2 cellular contexts compared by ENCODE assay signal in the genomic region with DNA sequence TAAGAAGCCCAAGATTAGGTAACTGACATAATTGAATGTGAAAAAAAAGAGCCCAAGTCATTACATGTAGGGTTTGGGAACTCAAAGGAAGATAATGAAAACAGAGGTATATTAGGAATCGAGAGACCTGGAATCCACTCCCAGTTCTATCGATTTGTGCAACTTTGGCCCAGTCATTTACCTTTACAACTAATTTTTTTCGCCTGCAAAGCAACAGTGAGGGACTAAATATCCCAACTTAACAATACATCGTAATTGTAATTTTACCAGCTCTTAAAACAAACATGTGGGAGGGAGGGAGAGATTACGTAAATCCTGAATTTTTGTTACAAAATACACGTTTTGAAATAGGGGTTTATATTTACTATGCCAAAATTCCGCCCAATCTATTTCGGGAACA.
TF ChIP-seq lines count a peak whose summit lies in the region.

No MANE protein-coding gene starts in this region.

TF ChIP-seq in HCT116, 20 proteins besides CTCF, POLR2A, EP300 and RAD21:
- TF ChIP-seq, protein P1, sequence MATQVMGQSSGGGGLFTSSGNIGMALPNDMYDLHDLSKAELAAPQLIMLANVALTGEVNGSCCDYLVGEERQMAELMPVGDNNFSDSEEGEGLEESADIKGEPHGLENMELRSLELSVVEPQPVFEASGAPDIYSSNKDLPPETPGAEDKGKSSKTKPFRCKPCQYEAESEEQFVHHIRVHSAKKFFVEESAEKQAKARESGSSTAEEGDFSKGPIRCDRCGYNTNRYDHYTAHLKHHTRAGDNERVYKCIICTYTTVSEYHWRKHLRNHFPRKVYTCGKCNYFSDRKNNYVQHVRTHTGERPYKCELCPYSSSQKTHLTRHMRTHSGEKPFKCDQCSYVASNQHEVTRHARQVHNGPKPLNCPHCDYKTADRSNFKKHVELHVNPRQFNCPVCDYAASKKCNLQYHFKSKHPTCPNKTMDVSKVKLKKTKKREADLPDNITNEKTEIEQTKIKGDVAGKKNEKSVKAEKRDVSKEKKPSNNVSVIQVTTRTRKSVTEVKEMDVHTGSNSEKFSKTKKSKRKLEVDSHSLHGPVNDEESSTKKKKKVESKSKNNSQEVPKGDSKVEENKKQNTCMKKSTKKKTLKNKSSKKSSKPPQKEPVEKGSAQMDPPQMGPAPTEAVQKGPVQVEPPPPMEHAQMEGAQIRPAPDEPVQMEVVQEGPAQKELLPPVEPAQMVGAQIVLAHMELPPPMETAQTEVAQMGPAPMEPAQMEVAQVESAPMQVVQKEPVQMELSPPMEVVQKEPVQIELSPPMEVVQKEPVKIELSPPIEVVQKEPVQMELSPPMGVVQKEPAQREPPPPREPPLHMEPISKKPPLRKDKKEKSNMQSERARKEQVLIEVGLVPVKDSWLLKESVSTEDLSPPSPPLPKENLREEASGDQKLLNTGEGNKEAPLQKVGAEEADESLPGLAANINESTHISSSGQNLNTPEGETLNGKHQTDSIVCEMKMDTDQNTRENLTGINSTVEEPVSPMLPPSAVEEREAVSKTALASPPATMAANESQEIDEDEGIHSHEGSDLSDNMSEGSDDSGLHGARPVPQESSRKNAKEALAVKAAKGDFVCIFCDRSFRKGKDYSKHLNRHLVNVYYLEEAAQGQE (IDR thresholded peaks at IDR 0.05; ENCODE audit: low read depth) = no peak
- TF ChIP-seq ZNF274 (IDR thresholded peaks at IDR 0.05; ENCODE audit: low read depth, low read length) = no peak
- no peak for TF ChIP-seq ZFX (IDR thresholded peaks at IDR 0.05)
- no peak for TF ChIP-seq SRF (IDR thresholded peaks at IDR 0.05; ENCODE audit: low read depth)
- TF ChIP-seq EZH2phosphoT487 (IDR thresholded peaks at IDR 0.05; ENCODE audit: borderline replicate concordance) = no peak
- no peak for TF ChIP-seq CEBPB (IDR thresholded peaks at IDR 0.05; ENCODE audit: low read depth)
- TF ChIP-seq, protein P2, sequence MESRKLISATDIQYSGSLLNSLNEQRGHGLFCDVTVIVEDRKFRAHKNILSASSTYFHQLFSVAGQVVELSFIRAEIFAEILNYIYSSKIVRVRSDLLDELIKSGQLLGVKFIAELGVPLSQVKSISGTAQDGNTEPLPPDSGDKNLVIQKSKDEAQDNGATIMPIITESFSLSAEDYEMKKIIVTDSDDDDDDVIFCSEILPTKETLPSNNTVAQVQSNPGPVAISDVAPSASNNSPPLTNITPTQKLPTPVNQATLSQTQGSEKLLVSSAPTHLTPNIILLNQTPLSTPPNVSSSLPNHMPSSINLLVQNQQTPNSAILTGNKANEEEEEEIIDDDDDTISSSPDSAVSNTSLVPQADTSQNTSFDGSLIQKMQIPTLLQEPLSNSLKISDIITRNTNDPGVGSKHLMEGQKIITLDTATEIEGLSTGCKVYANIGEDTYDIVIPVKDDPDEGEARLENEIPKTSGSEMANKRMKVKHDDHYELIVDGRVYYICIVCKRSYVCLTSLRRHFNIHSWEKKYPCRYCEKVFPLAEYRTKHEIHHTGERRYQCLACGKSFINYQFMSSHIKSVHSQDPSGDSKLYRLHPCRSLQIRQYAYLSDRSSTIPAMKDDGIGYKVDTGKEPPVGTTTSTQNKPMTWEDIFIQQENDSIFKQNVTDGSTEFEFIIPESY (IDR thresholded peaks at IDR 0.05; ENCODE audit: extremely low read depth, insufficient replicate concordance, low read length) = no peak
- TF ChIP-seq, protein P3, sequence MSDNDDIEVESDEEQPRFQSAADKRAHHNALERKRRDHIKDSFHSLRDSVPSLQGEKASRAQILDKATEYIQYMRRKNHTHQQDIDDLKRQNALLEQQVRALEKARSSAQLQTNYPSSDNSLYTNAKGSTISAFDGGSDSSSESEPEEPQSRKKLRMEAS (IDR thresholded peaks at IDR 0.05) = no peak
- TF ChIP-seq JUND (IDR thresholded peaks at IDR 0.05) = no peak
- no peak for TF ChIP-seq FOSL1 (IDR thresholded peaks at IDR 0.05; ENCODE audit: low read depth)
- TF ChIP-seq EZH2 (IDR thresholded peaks at IDR 0.05) = no peak
- TF ChIP-seq POLR2AphosphoS5 (IDR thresholded peaks at IDR 0.05; ENCODE audit: low read depth, low read length) = no peak
- no peak for TF ChIP-seq YY1 (IDR thresholded peaks at IDR 0.05; ENCODE audit: extremely low read depth, insufficient replicate concordance, low read depth, low read length)
- no peak for TF ChIP-seq CBX3 (IDR thresholded peaks at IDR 0.05; ENCODE audit: low read depth)
- TF ChIP-seq TCF7L2 (IDR thresholded peaks at IDR 0.05; ENCODE audit: borderline replicate concordance, extremely low read depth, insufficient read depth, insufficient read length) = no peak
- no peak for TF ChIP-seq EGR1 (IDR thresholded peaks at IDR 0.05; ENCODE audit: low read depth)
TF ChIP-seq in HCT116: peak in this region for 0.

TF ChIP-seq in GM12878, 131 proteins besides CTCF, POLR2A, EP300 and RAD21 (continued from another document):
- TF ChIP-seq, protein P4, sequence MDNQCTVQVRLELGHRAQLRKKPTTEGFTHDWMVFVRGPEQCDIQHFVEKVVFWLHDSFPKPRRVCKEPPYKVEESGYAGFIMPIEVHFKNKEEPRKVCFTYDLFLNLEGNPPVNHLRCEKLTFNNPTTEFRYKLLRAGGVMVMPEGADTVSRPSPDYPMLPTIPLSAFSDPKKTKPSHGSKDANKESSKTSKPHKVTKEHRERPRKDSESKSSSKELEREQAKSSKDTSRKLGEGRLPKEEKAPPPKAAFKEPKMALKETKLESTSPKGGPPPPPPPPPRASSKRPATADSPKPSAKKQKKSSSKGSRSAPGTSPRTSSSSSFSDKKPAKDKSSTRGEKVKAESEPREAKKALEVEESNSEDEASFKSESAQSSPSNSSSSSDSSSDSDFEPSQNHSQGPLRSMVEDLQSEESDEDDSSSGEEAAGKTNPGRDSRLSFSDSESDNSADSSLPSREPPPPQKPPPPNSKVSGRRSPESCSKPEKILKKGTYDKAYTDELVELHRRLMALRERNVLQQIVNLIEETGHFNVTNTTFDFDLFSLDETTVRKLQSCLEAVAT (IDR thresholded peaks at IDR 0.05) = peak; percentile 74
- no peak for TF ChIP-seq JUNB (IDR thresholded peaks at IDR 0.05)
